In genomic region chr22:19106886-19107729, GRCh38 we compare ENCODE assay signal across 12 cellular contexts. TPM values are rescaled to one million over a fixed set of nuclear protein-coding genes. Genes with fewer than 3 reads are reported as not detected.
A peak's percentile ranks its signal among the peaks of the same experiment; 100 is the strongest.
DNase-seq lines count a peak whose midpoint lies in the region; ATAC-seq and TF ChIP-seq lines count a peak whose summit lies in the region.
"Had no signal": no experiment of that assay in that cellular context is flagged by ENCODE, and none has a peak within 500 bp of the region (broad histone marks: within the 10 kb centered on the region; RNA-seq: fewer than 3 reads in every experiment).

No MANE protein-coding gene starts in this region.

- H3K4me1 ChIP-seq in CD4-positive, alpha-beta memory T cell (ENCODE audit: insufficient read depth, low read length), result peaks cover 61% of the 10 kb centered on the region

- peaks cover 5 to 8% of the 10 kb centered on the region in 2 donors for H3K36me3 Mint-ChIP-seq in CD4-positive, alpha-beta memory T cell
- peaks cover 22% of the 10 kb centered on the region for H3K36me3 Mint-ChIP-seq in dendritic cell treated with granulocyte-macrophage colony-stimulating factor and Interleukin-4, amounts not matched to agents 40 ng/mL and 50 ng/mL, for 4 days (ENCODE audit: low read depth)
- H3K36me3 Mint-ChIP-seq in progenitor cell of endocrine pancreas (ENCODE audit: insufficient read depth), result peaks cover 3% of the 10 kb centered on the region

- H3K36me3 ChIP-seq in CD4-positive, alpha-beta memory T cell (ENCODE audit: insufficient read depth, low read length), result no peaks in the 10 kb centered on the region
- H3K36me3 ChIP-seq: stomach had no signal

- H3K4me3 Mint-ChIP-seq in CD4-positive, alpha-beta memory T cell, result peak overlapping the region in 4 of 8 donors; percentile 9 to 76 (median 22)
- no peak overlapping the region for H3K4me3 Mint-ChIP-seq in dendritic cell treated with granulocyte-macrophage colony-stimulating factor and Interleukin-4, amounts not matched to agents 40 ng/mL and 50 ng/mL, for 4 days
- H3K4me3 Mint-ChIP-seq in progenitor cell of endocrine pancreas (ENCODE audit: low read depth), result no peak overlapping the region

- CTCF ChIA-PET in CD4-positive, alpha-beta memory T cell (lab: Charles Lee; ENCODE audit: partially characterized antibody), result interaction anchor here (1.0 to 2.1 kb wide), 6 partner anchors 10 to 523 kb away, joined by 3 to 10 read pairs (median 6); partner anchors contain the start of genes DGCR2 and ESS2

- DNase-seq in CD4-positive, alpha-beta memory T cell, result no peak
- DNase-seq in Jurkat, Clone E6-1 (ENCODE audit: low read depth, low spot score), result peak; percentile 75
- no peak for DNase-seq in progenitor cell of endocrine pancreas (ENCODE audit: low spot score, unreplicated experiment)
- DNase-seq in inferior parietal cortex (ENCODE audit: extremely low spot score), result no peak
- DNase-seq: activated gamma-delta T cell, stomach had no signal

- no peaks in the 10 kb centered on the region for H3K27me3 ChIP-seq in CD4-positive, alpha-beta memory T cell (ENCODE audit: insufficient read depth, low read length)
- H3K27me3 ChIP-seq: stomach had no signal

- peak overlapping the region; percentile 1 for H3K27ac ChIP-seq in CD4-positive, alpha-beta memory T cell (ENCODE audit: low read depth, low read length)

- no peak for TF ChIP-seq CTCF in progenitor cell of endocrine pancreas (IDR thresholded peaks at IDR 0.05; ENCODE audit: unreplicated experiment)

- H3K9me3 ChIP-seq in CD4-positive, alpha-beta memory T cell (ENCODE audit: control insufficient read depth in 1 of 2, low read length in 2 of 2), result no peaks in the 10 kb centered on the region
- H3K9me3 ChIP-seq: stomach had no signal

- no peak overlapping the region for H3K4me3 ChIP-seq in CD4-positive, alpha-beta memory T cell (ENCODE audit: low read length in 2 of 2)
- H3K4me3 ChIP-seq in Jurkat, Clone E6-1 (ENCODE audit: low read length), result no peak overlapping the region
- H3K4me3 ChIP-seq: smooth muscle cell, stomach had no signal

- ATAC-seq in SK-N-SH treated with all-trans-retinoic acid at 6 μM for 48 hours, result no peak
- ATAC-seq in GM18520 (IDR thresholded peaks at IDR 0.05; ENCODE audit: unreplicated experiment), result no peak

- H3K27ac Mint-ChIP-seq in CD4-positive, alpha-beta memory T cell, result peak overlapping the region; percentile 79 to 99 (median 94)
- H3K27ac Mint-ChIP-seq in dendritic cell treated with granulocyte-macrophage colony-stimulating factor and Interleukin-4, amounts not matched to agents 40 ng/mL and 50 ng/mL, for 4 days, result peak overlapping the region; percentile 35
- H3K27ac Mint-ChIP-seq in progenitor cell of endocrine pancreas, result peak overlapping the region; percentile 47

- POLR2A ChIA-PET in CD4-positive, alpha-beta memory T cell (lab: Charles Lee; ENCODE audit: partially characterized antibody), result interaction anchor here (1.2 to 3.5 kb wide), 3 partner anchors 8 to 38 kb away, joined by 4 to 18 read pairs (median 5); partner anchors contain the start of genes DGCR2 and ESS2

- intact Hi-C loops in CD4-positive, alpha-beta memory T cell (cut with micrococcal nuclease), result loop anchor here (1.0 kb wide), 2 partner anchors 370 to 523 kb away; no protein-coding TSS in a partner anchor
- intact Hi-C loops in dendritic cell treated with granulocyte-macrophage colony-stimulating factor and Interleukin-4, amounts not matched to agents 40 ng/mL and 50 ng/mL, for 4 days (cut with micrococcal nuclease), result no loop called here

- peaks cover 51 to 84% (median 64%) of the 10 kb centered on the region in 4 donors for H3K4me1 Mint-ChIP-seq in CD4-positive, alpha-beta memory T cell
- peaks cover 64% of the 10 kb centered on the region for H3K4me1 Mint-ChIP-seq in dendritic cell treated with granulocyte-macrophage colony-stimulating factor and Interleukin-4, amounts not matched to agents 40 ng/mL and 50 ng/mL, for 4 days (ENCODE audit: low read depth)
- H3K4me1 Mint-ChIP-seq in progenitor cell of endocrine pancreas (ENCODE audit: low read depth), result peaks cover 9% of the 10 kb centered on the region

- H3K27me3 Mint-ChIP-seq in CD4-positive, alpha-beta memory T cell, result no peaks in the 10 kb centered on the region
- no peaks in the 10 kb centered on the region for H3K27me3 Mint-ChIP-seq in dendritic cell treated with granulocyte-macrophage colony-stimulating factor and Interleukin-4, amounts not matched to agents 40 ng/mL and 50 ng/mL, for 4 days
- no peaks in the 10 kb centered on the region for H3K27me3 Mint-ChIP-seq in progenitor cell of endocrine pancreas

- no peaks in the 10 kb centered on the region for H3K9me3 Mint-ChIP-seq in CD4-positive, alpha-beta memory T cell
- no peaks in the 10 kb centered on the region for H3K9me3 Mint-ChIP-seq in dendritic cell treated with granulocyte-macrophage colony-stimulating factor and Interleukin-4, amounts not matched to agents 40 ng/mL and 50 ng/mL, for 4 days
- no peaks in the 10 kb centered on the region for H3K9me3 Mint-ChIP-seq in progenitor cell of endocrine pancreas (ENCODE audit: low read depth)

TF ChIP-seq in SK-N-SH treated with all-trans-retinoic acid at 6 μM for 48 hours, 23 proteins besides CTCF, POLR2A, EP300 and RAD21:
- TF ChIP-seq CSDC2 (CRISPR knock-in tag; IDR thresholded peaks at IDR 0.05) (no peak), ZNF8 (CRISPR knock-in tag; IDR thresholded peaks at IDR 0.05) (no peak), ZFP3 (CRISPR knock-in tag; IDR thresholded peaks at IDR 0.05) (no peak), ISL1 (CRISPR knock-in tag; IDR thresholded peaks at IDR 0.05) (no peak)
TF ChIP-seq in SK-N-SH treated with all-trans-retinoic acid at 6 μM for 48 hours: peak in this region for 0.

RNA-seq across cellular contexts. Expression of gene DGCR2, which starts 15.1 kb away (rescaled TPM):
- total RNA-seq in CD4-positive, alpha-beta memory T cell, result 10 to 100 TPM; 61.3 to 66.7 TPM
- polyA plus RNA-seq in CD4-positive, alpha-beta memory T cell, result 10 to 100 TPM; 33.1 to 52.0 TPM
- 22.2 TPM for polyA plus RNA-seq in Jurkat, Clone E6-1 (2012; ENCODE audit: insufficient read depth, insufficient read length)
- total RNA-seq in progenitor cell of endocrine pancreas, result 87.1 and 89.1 TPM in 2 replicates

RNA-seq across cellular contexts. Expression of gene TSSK2, which starts 24.0 kb away (rescaled TPM):
- total RNA-seq in CD4-positive, alpha-beta memory T cell, result not detected
- not detected for polyA plus RNA-seq in CD4-positive, alpha-beta memory T cell
- polyA plus RNA-seq in Jurkat, Clone E6-1 (2012; ENCODE audit: insufficient read depth, insufficient read length), result not detected
- not detected in 2 replicates for total RNA-seq in progenitor cell of endocrine pancreas
- total RNA-seq: H4, smooth muscle cell, stomach had no signal
- polyA plus RNA-seq: liver, smooth muscle cell had no signal

RNA-seq across cellular contexts. Expression of gene ESS2, which starts 37.3 kb away (rescaled TPM):
- total RNA-seq in CD4-positive, alpha-beta memory T cell, result 10 to 100 TPM; 16.9 to 17.1 TPM
- 10 to 100 TPM in 1 of 2 donors, 1 to 10 TPM in 1; 5.5 to 14.2 TPM for polyA plus RNA-seq in CD4-positive, alpha-beta memory T cell
- polyA plus RNA-seq in Jurkat, Clone E6-1 (2012; ENCODE audit: insufficient read depth, insufficient read length), result 23.4 TPM
- 18.7 and 20.4 TPM in 2 replicates for total RNA-seq in progenitor cell of endocrine pancreas

RNA-seq across cellular contexts. Expression of gene GSC2, which starts 43.0 kb away (rescaled TPM):
- total RNA-seq in CD4-positive, alpha-beta memory T cell, result not detected
- polyA plus RNA-seq in CD4-positive, alpha-beta memory T cell, result not detected
- not detected for polyA plus RNA-seq in Jurkat, Clone E6-1 (2012; ENCODE audit: insufficient read depth, insufficient read length)
- total RNA-seq in progenitor cell of endocrine pancreas, result not detected in 2 replicates
- total RNA-seq: H4, liver, smooth muscle cell, stomach had no signal
- polyA plus RNA-seq: liver, smooth muscle cell, stomach had no signal

Comparison
In these comparisons a context has a peak if more than half of its experiments do, and no peak if none do; other contexts are left out.
1. H3K27ac Mint-ChIP-seq: peak in every context shown above with its lines; median percentile 94 in CD4-positive, alpha-beta memory T cell; 47 in progenitor cell of endocrine pancreas; 35 in dendritic cell treated with granulocyte-macrophage colony-stimulating factor and Interleukin-4, amounts not matched to agents 40 ng/mL and 50 ng/mL, for 4 days.